Comparison of ENCODE assay signal across 1 cellular context in genomic region chr17:60148300-60148838, GRCh38.
TF ChIP-seq lines count a peak whose summit lies in the region.

No MANE protein-coding gene starts in this region.

TF ChIP-seq in GM12878, 131 proteins besides CTCF, POLR2A, EP300 and RAD21:
- TF ChIP-seq RFX5 (IDR thresholded peaks at IDR 0.05; ENCODE audit: low read depth, low read length) (no peak), YY1 (IDR thresholded peaks at IDR 0.05; ENCODE audit: low read depth, low read length) (no peak), SMC3 (IDR thresholded peaks at IDR 0.05; ENCODE audit: borderline replicate concordance, low read length) (no peak)
